ENCODE assay signal across 7 cellular contexts in genomic region chr1:224205438-224205840, GRCh38. TPM values are rescaled to one million over a fixed set of nuclear protein-coding genes. Genes with fewer than 3 reads are reported as not detected.
DNase-seq lines count a peak whose midpoint lies in the region; ATAC-seq and TF ChIP-seq lines count a peak whose summit lies in the region.

No MANE protein-coding gene starts in this region.

- H3K36me3 ChIP-seq in Karpas-422 (ENCODE audit: insufficient read depth, low read length): no peaks in the 10 kb centered on the region
- H3K36me3 ChIP-seq in hepatocyte (replicated peaks; ENCODE audit: insufficient read depth, low read depth): no peaks in the 10 kb centered on the region
- no peaks in the 10 kb centered on the region for H3K36me3 ChIP-seq in H7 (replicated peaks; ENCODE audit: control insufficient read depth, insufficient read depth, low read length)

- no peak for TF ChIP-seq CTCF in hepatocyte (IDR thresholded peaks at IDR 0.05; ENCODE audit: poor library complexity)

- H3K79me2 ChIP-seq in Karpas-422 (ENCODE audit: low read length) (no peaks in the 10 kb centered on the region), hepatocyte (no peaks in the 10 kb centered on the region)

- H3K27me3 ChIP-seq in Karpas-422 (ENCODE audit: low read length): no peaks in the 10 kb centered on the region
- no peaks in the 10 kb centered on the region for H3K27me3 ChIP-seq in hepatocyte
- H3K27me3 ChIP-seq in H7 (ENCODE audit: control insufficient read depth, insufficient read depth, low read length): no peaks in the 10 kb centered on the region

- H3K4me1 ChIP-seq in Karpas-422 (ENCODE audit: low read length) (peaks cover 26% of the 10 kb centered on the region), hepatocyte (ENCODE audit: insufficient read depth) (peaks cover 20% of the 10 kb centered on the region)

- H3K27ac ChIP-seq in Karpas-422 (ENCODE audit: low read length) (no peak overlapping the region), hepatocyte (peak overlapping the region; percentile 99)

- WGBS in hepatocyte (ENCODE audit: low lambda C conversion rate, missing lambda C conversion rate): 22% methylated on average over 4 of the region's 4 CpGs

- H3K4me3 ChIP-seq in Karpas-422 (ENCODE audit: low read length) (no peak overlapping the region), hepatocyte (no peak overlapping the region), H7 (ENCODE audit: insufficient read depth, low read depth, low read length) (no peak overlapping the region)

- H4K20me1 ChIP-seq in Karpas-422 (ENCODE audit: insufficient read depth, low read depth, low read length): no peaks in the 10 kb centered on the region
- H4K20me1 ChIP-seq in hepatocyte (ENCODE audit: insufficient read depth, poor library complexity, severe bottlenecking): no peaks in the 10 kb centered on the region

- H2AFZ ChIP-seq in Karpas-422 (ENCODE audit: low read length) (no peak overlapping the region), hepatocyte (no peak overlapping the region)

- H3K4me2 ChIP-seq in Karpas-422 (ENCODE audit: low read depth, low read length, poor library complexity, severe bottlenecking) (no peak overlapping the region), hepatocyte (peak overlapping the region; percentile 73)

- H3K9me2 ChIP-seq in Karpas-422 (replicated peaks; ENCODE audit: insufficient read depth, low read length) (no peaks in the 10 kb centered on the region), hepatocyte (replicated peaks; ENCODE audit: insufficient read depth) (no peaks in the 10 kb centered on the region)

- peak; percentile 39 for DNase-seq in Karpas-422
- peak; percentile 27 for DNase-seq in activated CD8-positive, alpha-beta memory T cell treated with anti-CD3 and anti-CD28 coated beads, Interleukin-2, amount 50 U/mL, for 24 hours (ENCODE audit: extremely low read depth)
- peak; percentile 72 for DNase-seq in hepatocyte (ENCODE audit: low spot score)
- peak; percentile 21 to 24 for DNase-seq in stimulated activated CD8-positive, alpha-beta memory T cell treated with anti-CD3 and anti-CD28 coated beads, Interleukin-15, amount 100 ng/mL, for 4 hours (ENCODE audit: low read depth in 2 of 2)
- DNase-seq in H7: no peak
- no peak for DNase-seq in SHP77 treated with DMSO at 0.1 percent for 48 hours (lab: John Stamatoyannopoulos, UW)

- H3K9me3 ChIP-seq in Karpas-422 (ENCODE audit: low read length): no peaks in the 10 kb centered on the region
- H3K9me3 ChIP-seq in hepatocyte (ENCODE audit: low read depth): no peaks in the 10 kb centered on the region

- ATAC-seq in GM18511 (IDR thresholded peaks at IDR 0.05; ENCODE audit: unreplicated experiment): peak; percentile 52

- H3K9ac ChIP-seq in Karpas-422 (ENCODE audit: low read length): no peak overlapping the region

RNA-seq across cellular contexts. Expression of gene DEGS1, which starts 22.4 kb away (rescaled TPM):
- 12.9 and 36.1 TPM in 2 replicates for total RNA-seq in Karpas-422 (2014; rRNA removed; shearing (Covaris generic); ENCODE audit: low replicate concordance)
- 88.7 and 97.4 TPM in 2 replicates for total RNA-seq in hepatocyte
- 107 and 109 TPM in 2 replicates for polyA plus RNA-seq in hepatocyte
- total RNA-seq in H7 (2014; rRNA removed; shearing (Covaris generic)): 65.4 and 68.4 TPM in 2 replicates

Comparison
In these comparisons a context has a peak if more than half of its experiments do, and no peak if none do; other contexts are left out.
1. DNase-seq: peak in Karpas-422 (single experiment), activated CD8-positive, alpha-beta memory T cell treated with anti-CD3 and anti-CD28 coated beads, Interleukin-2, amount 50 U/mL, for 24 hours (single experiment), hepatocyte (single experiment) and stimulated activated CD8-positive, alpha-beta memory T cell treated with anti-CD3 and anti-CD28 coated beads, Interleukin-15, amount 100 ng/mL, for 4 hours (2 of 2); none in H7 (single experiment) and SHP77 treated with DMSO at 0.1 percent for 48 hours (single experiment).